8 cellular contexts compared by ENCODE assay signal in genomic region chr11:45899448-45900174, GRCh38. TPM values are rescaled to one million over a fixed set of nuclear protein-coding genes. Genes with fewer than 3 reads are reported as not detected.
DNase-seq lines count a peak whose midpoint lies in the region; ATAC-seq, FAIRE-seq and TF ChIP-seq lines count a peak whose summit lies in the region.

No MANE protein-coding gene starts in this region.

- no peaks in the 10 kb centered on the region; a peak in 1 of 5 replicates for H3K27me3 ChIP-seq in K562 (ENCODE audit: control insufficient read depth in 2 of 2, insufficient read depth in 2 of 2, low read length in 2 of 2)
- no peaks in the 10 kb centered on the region for H3K27me3 ChIP-seq in vagina

- no peaks in the 10 kb centered on the region for H3K9me3 ChIP-seq in K562 (replicated peaks; ENCODE audit: control insufficient read depth, insufficient read depth, low read depth, low read length)
- no peaks in the 10 kb centered on the region for H3K9me3 ChIP-seq in vagina

- TF ChIP-seq CTCF in K562 (IDR thresholded peaks at IDR 0.05 in 2 of 3, conservative IDR thresholded peaks at IDR 0.05 in 1 of 3; ENCODE audit: insufficient read depth in 2 of 3, low read depth in 1 of 3, low read length in 3 of 3) (no peak), vagina (IDR thresholded peaks at IDR 0.05) (no peak)

- ATAC-seq in K562: peak; percentile 91

- CTCF ChIA-PET in K562 (lab: Yijun Ruan, JAX; ENCODE audit: low intra/inter-chr PET ratio): no interaction called here

- peak; percentile 69 for FAIRE-seq in K562 (lab: Jason Lieb, UNC)

- H3K4me1 ChIP-seq in K562 (replicated peaks in 1 of 2; ENCODE audit: control insufficient read depth in 2 of 2, insufficient read depth in 2 of 2, low read length in 2 of 2) (peaks cover 12 to 67% of the 10 kb centered on the region in 2 experiments), vagina (peaks cover 22% of the 10 kb centered on the region)

- in situ Hi-C loops in K562 (cut with MboI): no loop called here

- POLR2A ChIA-PET in K562 (lab: Yijun Ruan, JAX): interaction anchor here (1.4 kb wide), 1 partner anchor 18 kb away, joined by 8 read pairs; the partner anchor contains the start of gene PEX16

- TF ChIP-seq POLR2A in K562 (conservative IDR thresholded peaks at IDR 0.05) (no peak), vagina (IDR thresholded peaks at IDR 0.05) (no peak)

- no peak for TF ChIP-seq RAD21 in K562 (CRISPR knock-in tag; conservative IDR thresholded peaks at IDR 0.05 in 1 of 2, IDR thresholded peaks at IDR 0.05 in 1 of 2)

- H2AFZ ChIP-seq in K562 (ENCODE audit: low read depth, low read length): peak overlapping the region; percentile 96

- H3K4me2 ChIP-seq in K562 (ENCODE audit: insufficient read depth, low read length): peak overlapping the region; percentile 72

- 0 out of 2 replicates have a peak, but pooled peaks have one; percentile 17 for TF ChIP-seq EP300 in K562 (IDR thresholded peaks at IDR 0.05; ENCODE audit: low read length)

- intact Hi-C loops in K562 (cut with micrococcal nuclease) (no loop called here), vagina (cut with DNase I) (no loop called here)

- under 1% methylated on average over 29 of the region's 62 CpGs for WGBS in K562 (ENCODE audit: insufficient coverage, low coverage, missing lambda C conversion rate)

- DNase-seq in COLO668 (lab: John Stamatoyannopoulos, UW; ENCODE audit: unreplicated experiment): peak; percentile 97
- peak; percentile 92 for DNase-seq in H4 (ENCODE audit: low spot score)
- DNase-seq in NCI-H1436 (lab: John Stamatoyannopoulos, UW): peak; percentile 90
- peak; percentile 62 for DNase-seq in T-helper 22 cell (ENCODE audit: low read depth)
- peak; percentile 92 to 94 (median 93) for DNase-seq in K562 (ENCODE audit: extremely low read depth in 1 of 4, low spot score in 3 of 4)
- peak; percentile 38 to 96 (median 89) for DNase-seq in hypothalamus (lab: John Stamatoyannopoulos, UW)
- peak; percentile 94 for DNase-seq in putamen (ENCODE audit: low spot score)
- DNase-seq in vagina (ENCODE audit: extremely low spot score in 2 of 2): no peak

- H3K36me3 ChIP-seq in K562 (ENCODE audit: control insufficient read depth, insufficient read depth, low read length): no peaks in the 10 kb centered on the region
- H3K36me3 ChIP-seq in vagina: peaks cover 0 to 6% of the 10 kb centered on the region in 2 donors

- H4K20me1 ChIP-seq in K562 (replicated peaks; ENCODE audit: control insufficient read depth, insufficient read depth, low read length): 0 out of 2 replicates have a peak, but pooled peaks cover 4% of the 10 kb centered on the region

- H3K27ac ChIP-seq in K562 (ENCODE audit: extremely low read depth, low read depth, low read length) (peak overlapping the region; percentile 83), vagina (peak overlapping the region; percentile 66)

- no peaks in the 10 kb centered on the region for H3K9me1 ChIP-seq in K562 (ENCODE audit: control insufficient read depth, insufficient read depth, low read length)

- peak overlapping the region; percentile 58 for H3K4me3 ChIP-seq in K562
- peak overlapping the region; percentile 51 to 77 for H3K4me3 ChIP-seq in vagina

- H3K9ac ChIP-seq in K562 (ENCODE audit: insufficient read depth in 1 of 2, low read depth in 2 of 2, low read length in 2 of 2): peak overlapping the region; percentile 80 to 94; a peak in 3 of 4 replicates

- BruUV-seq in K562 (replicated peaks; lab: Mats Ljungman, UMichigan): no TSS peak

- H3K79me2 ChIP-seq in K562 (ENCODE audit: control insufficient read depth, insufficient read depth, low read length): no peaks in the 10 kb centered on the region

RNA-seq across cellular contexts. Expression of gene FREY1, which starts 7.5 kb away (rescaled TPM):
- 0.51 TPM in 1 of 2 replicates, not detected in the other for total RNA-seq in H4 (2014; rRNA removed; shearing (Covaris generic))
- total RNA-seq in K562 (2011; cell fraction: chromatin; rRNA removed; ENCODE audit: low replicate concordance): 1.1 and 7.5 TPM in 2 replicates
- total RNA-seq in K562 (2011; cell fraction: nucleolus; rRNA removed): 3.9 and 5.7 TPM in 2 replicates
- total RNA-seq in K562 (2011; cell fraction: nucleoplasm; rRNA removed): 3.1 and 4.0 TPM in 2 replicates
- total RNA-seq in K562 (2014; rRNA removed) (1.5 TPM in 1 of 2 replicates, not detected in the other), K562 (2014; rRNA removed; fragmentation: Illumina TruSeq; extraction: Trizol) (not detected in 2 replicates), K562 (2015; rRNA removed; fragmentation: Illumina TruSeq; extraction: Trizol) (0.83 and 1.1 TPM in 2 replicates), K562 (2021) (0.76 and 1.1 TPM in 2 replicates), vagina (not detected)
- polyA plus RNA-seq in K562 (2011; rRNA removed) (0.28 TPM in 1 of 2 replicates, not detected in the other), K562 (2014; fragmentation: Illumina TruSeq; extraction: Trizol) (0.25 TPM in 1 of 2 replicates, not detected in the other), K562 (2014; fragmentation: Nextera tagmentation; extraction: Ambion mirVana) (not detected), K562 (2014; rRNA removed) (not detected in 2 replicates)
- polyA plus RNA-seq in K562 (2011; cell fraction: cytosol; rRNA removed): 0.72 and 0.74 TPM in 2 replicates
- polyA plus RNA-seq in K562 (2011; cell fraction: nucleus; rRNA removed): 1.00 and 1.8 TPM in 2 replicates
- polyA plus RNA-seq in K562 (2012): 0.47 and 0.65 TPM in 2 replicates
- polyA minus RNA-seq in K562 (2011; rRNA and poly(A)+ RNA removed): 0.66 TPM in 1 of 2 replicates, not detected in the other
- not detected in 2 replicates for polyA minus RNA-seq in K562 (2011; cell fraction: cytosol; rRNA and poly(A)+ RNA removed)
- polyA minus RNA-seq in K562 (2011; cell fraction: nucleus; rRNA and poly(A)+ RNA removed): 4.4 and 5.3 TPM in 2 replicates

RNA-seq across cellular contexts. Expression of gene MAPK8IP1, which starts 14.2 kb away (rescaled TPM):
- 10.7 and 11.9 TPM in 2 replicates for total RNA-seq in H4 (2014; rRNA removed; shearing (Covaris generic))
- 1.4 and 6.4 TPM in 2 replicates for total RNA-seq in K562 (2011; cell fraction: chromatin; rRNA removed; ENCODE audit: low replicate concordance)
- 4.3 and 4.5 TPM in 2 replicates for total RNA-seq in K562 (2011; cell fraction: nucleolus; rRNA removed)
- total RNA-seq in K562 (2011; cell fraction: nucleoplasm; rRNA removed): 2.4 and 2.6 TPM in 2 replicates
- total RNA-seq in K562 (2014; rRNA removed) (5.4 and 8.0 TPM in 2 replicates), K562 (2014; rRNA removed; fragmentation: Illumina TruSeq; extraction: Trizol) (0.89 and 1.5 TPM in 2 replicates), K562 (2015; rRNA removed; fragmentation: Illumina TruSeq; extraction: Trizol) (2.1 and 2.3 TPM in 2 replicates), K562 (2021) (6.6 and 6.9 TPM in 2 replicates), vagina (7.1 TPM)
- polyA plus RNA-seq in K562 (2011; rRNA removed) (2.5 and 3.9 TPM in 2 replicates), K562 (2014; fragmentation: Illumina TruSeq; extraction: Trizol) (2.9 and 4.0 TPM in 2 replicates), K562 (2014; fragmentation: Nextera tagmentation; extraction: Ambion mirVana) (under 1 TPM; 0.13 to 0.14 TPM), K562 (2014; rRNA removed) (4.3 and 4.9 TPM in 2 replicates)
- polyA plus RNA-seq in K562 (2011; cell fraction: cytosol; rRNA removed): 4.4 and 9.8 TPM in 2 replicates
- 7.2 and 11.0 TPM in 2 replicates for polyA plus RNA-seq in K562 (2011; cell fraction: nucleus; rRNA removed)
- 3.3 and 3.7 TPM in 2 replicates for polyA plus RNA-seq in K562 (2012)
- polyA minus RNA-seq in K562 (2011; rRNA and poly(A)+ RNA removed): 1.6 and 1.7 TPM in 2 replicates
- 4.6 and 9.6 TPM in 2 replicates for polyA minus RNA-seq in K562 (2011; cell fraction: cytosol; rRNA and poly(A)+ RNA removed)
- polyA minus RNA-seq in K562 (2011; cell fraction: nucleus; rRNA and poly(A)+ RNA removed): 1.5 and 1.7 TPM in 2 replicates

RNA-seq across cellular contexts. Expression of gene PEX16, which starts 18.1 kb away (rescaled TPM):
- total RNA-seq in H4 (2014; rRNA removed; shearing (Covaris generic)): 31.4 and 43.0 TPM in 2 replicates
- 11.5 and 39.4 TPM in 2 replicates for total RNA-seq in K562 (2011; cell fraction: chromatin; rRNA removed; ENCODE audit: low replicate concordance)
- total RNA-seq in K562 (2011; cell fraction: nucleolus; rRNA removed): 47.2 and 58.2 TPM in 2 replicates
- 22.8 and 24.3 TPM in 2 replicates for total RNA-seq in K562 (2011; cell fraction: nucleoplasm; rRNA removed)
- 43.9 and 48.4 TPM in 2 replicates for total RNA-seq in K562 (2014; rRNA removed)
- 6.0 and 8.9 TPM in 2 replicates for total RNA-seq in K562 (2014; rRNA removed; fragmentation: Illumina TruSeq; extraction: Trizol)
- 16.2 and 22.5 TPM in 2 replicates for total RNA-seq in K562 (2015; rRNA removed; fragmentation: Illumina TruSeq; extraction: Trizol)
- 33.7 and 37.3 TPM in 2 replicates for total RNA-seq in K562 (2021)
- 14.6 and 16.6 TPM in 2 replicates for polyA plus RNA-seq in K562 (2011; rRNA removed)
- 17.9 and 33.5 TPM in 2 replicates for polyA plus RNA-seq in K562 (2011; cell fraction: cytosol; rRNA removed)
- polyA plus RNA-seq in K562 (2011; cell fraction: nucleus; rRNA removed): 42.7 and 61.1 TPM in 2 replicates
- 18.8 and 30.4 TPM in 2 replicates for polyA plus RNA-seq in K562 (2012)
- 7.5 and 20.4 TPM in 2 replicates for polyA plus RNA-seq in K562 (2014; fragmentation: Illumina TruSeq; extraction: Trizol)
- 1 to 10 TPM; 1.5 to 3.9 TPM for polyA plus RNA-seq in K562 (2014; fragmentation: Nextera tagmentation; extraction: Ambion mirVana)
- 30.8 and 38.3 TPM in 2 replicates for polyA plus RNA-seq in K562 (2014; rRNA removed)
- polyA minus RNA-seq in K562 (2011; rRNA and poly(A)+ RNA removed): 7.6 and 8.4 TPM in 2 replicates
- 15.4 and 23.8 TPM in 2 replicates for polyA minus RNA-seq in K562 (2011; cell fraction: cytosol; rRNA and poly(A)+ RNA removed)
- 24.3 and 25.0 TPM in 2 replicates for polyA minus RNA-seq in K562 (2011; cell fraction: nucleus; rRNA and poly(A)+ RNA removed)
- total RNA-seq in vagina: 35.8 TPM

RNA-seq across cellular contexts. Expression of gene LARGE2, which starts 22.8 kb away (rescaled TPM):
- total RNA-seq in H4 (2014; rRNA removed; shearing (Covaris generic)): not detected in 2 replicates
- 10.2 and 37.1 TPM in 2 replicates for total RNA-seq in K562 (2011; cell fraction: chromatin; rRNA removed; ENCODE audit: low replicate concordance)
- total RNA-seq in K562 (2011; cell fraction: nucleolus; rRNA removed): 31.2 and 41.2 TPM in 2 replicates
- total RNA-seq in K562 (2011; cell fraction: nucleoplasm; rRNA removed): 24.0 and 27.8 TPM in 2 replicates
- 6.6 and 8.7 TPM in 2 replicates for total RNA-seq in K562 (2014; rRNA removed)
- total RNA-seq in K562 (2014; rRNA removed; fragmentation: Illumina TruSeq; extraction: Trizol): 1.7 and 2.5 TPM in 2 replicates
- 2.6 and 2.7 TPM in 2 replicates for total RNA-seq in K562 (2015; rRNA removed; fragmentation: Illumina TruSeq; extraction: Trizol)
- total RNA-seq in K562 (2021): 12.6 and 14.1 TPM in 2 replicates
- polyA plus RNA-seq in K562 (2011; rRNA removed): 7.2 and 12.7 TPM in 2 replicates
- 14.0 and 25.6 TPM in 2 replicates for polyA plus RNA-seq in K562 (2011; cell fraction: cytosol; rRNA removed)
- 41.1 and 66.6 TPM in 2 replicates for polyA plus RNA-seq in K562 (2011; cell fraction: nucleus; rRNA removed)
- 6.0 and 6.7 TPM in 2 replicates for polyA plus RNA-seq in K562 (2012)
- 8.9 and 16.3 TPM in 2 replicates for polyA plus RNA-seq in K562 (2014; fragmentation: Illumina TruSeq; extraction: Trizol)
- under 1 TPM; 0.56 to 0.80 TPM for polyA plus RNA-seq in K562 (2014; fragmentation: Nextera tagmentation; extraction: Ambion mirVana)
- polyA plus RNA-seq in K562 (2014; rRNA removed): 12.4 and 15.8 TPM in 2 replicates
- 2.7 and 3.1 TPM in 2 replicates for polyA minus RNA-seq in K562 (2011; rRNA and poly(A)+ RNA removed)
- 4.4 and 4.6 TPM in 2 replicates for polyA minus RNA-seq in K562 (2011; cell fraction: cytosol; rRNA and poly(A)+ RNA removed)
- polyA minus RNA-seq in K562 (2011; cell fraction: nucleus; rRNA and poly(A)+ RNA removed): 7.1 and 8.6 TPM in 2 replicates
- total RNA-seq in vagina: 6.6 TPM

RNA-seq across cellular contexts. Expression of gene CRY2, which starts 52.3 kb away (rescaled TPM):
- 8.9 and 10.3 TPM in 2 replicates for total RNA-seq in H4 (2014; rRNA removed; shearing (Covaris generic))
- total RNA-seq in K562 (2011; cell fraction: chromatin; rRNA removed; ENCODE audit: low replicate concordance): 74.3 and 112 TPM in 2 replicates
- 59.2 and 64.6 TPM in 2 replicates for total RNA-seq in K562 (2011; cell fraction: nucleolus; rRNA removed)
- 69.7 and 90.4 TPM in 2 replicates for total RNA-seq in K562 (2011; cell fraction: nucleoplasm; rRNA removed)
- total RNA-seq in K562 (2014; rRNA removed) (15.1 and 18.3 TPM in 2 replicates), K562 (2014; rRNA removed; fragmentation: Illumina TruSeq; extraction: Trizol) (8.5 and 10.4 TPM in 2 replicates), K562 (2015; rRNA removed; fragmentation: Illumina TruSeq; extraction: Trizol) (10.9 and 13.3 TPM in 2 replicates), K562 (2021) (23.9 and 24.0 TPM in 2 replicates), vagina (54.3 TPM)
- polyA plus RNA-seq in K562 (2011; rRNA removed) (15.8 and 21.7 TPM in 2 replicates), K562 (2014; fragmentation: Illumina TruSeq; extraction: Trizol) (14.5 and 14.8 TPM in 2 replicates), K562 (2014; fragmentation: Nextera tagmentation; extraction: Ambion mirVana) (1 to 10 TPM; 2.3 to 3.3 TPM), K562 (2014; rRNA removed) (13.5 and 17.1 TPM in 2 replicates)
- 16.3 and 16.9 TPM in 2 replicates for polyA plus RNA-seq in K562 (2011; cell fraction: cytosol; rRNA removed)
- polyA plus RNA-seq in K562 (2011; cell fraction: nucleus; rRNA removed): 59.5 and 77.3 TPM in 2 replicates
- polyA plus RNA-seq in K562 (2012): 10.6 and 11.5 TPM in 2 replicates
- polyA minus RNA-seq in K562 (2011; rRNA and poly(A)+ RNA removed): 27.1 and 32.0 TPM in 2 replicates
- 17.7 and 18.3 TPM in 2 replicates for polyA minus RNA-seq in K562 (2011; cell fraction: cytosol; rRNA and poly(A)+ RNA removed)
- polyA minus RNA-seq in K562 (2011; cell fraction: nucleus; rRNA and poly(A)+ RNA removed): 28.8 and 31.0 TPM in 2 replicates

Comparison
In these comparisons a context has a peak if more than half of its experiments do, and no peak if none do; other contexts are left out.
1. DNase-seq: peak in COLO668 (single experiment), H4 (single experiment), NCI-H1436 (single experiment), T-helper 22 cell (single experiment), K562 (4 of 4), hypothalamus (51 of 51) and putamen (single experiment); none in vagina (0 of 2).